In the genomic region with DNA sequence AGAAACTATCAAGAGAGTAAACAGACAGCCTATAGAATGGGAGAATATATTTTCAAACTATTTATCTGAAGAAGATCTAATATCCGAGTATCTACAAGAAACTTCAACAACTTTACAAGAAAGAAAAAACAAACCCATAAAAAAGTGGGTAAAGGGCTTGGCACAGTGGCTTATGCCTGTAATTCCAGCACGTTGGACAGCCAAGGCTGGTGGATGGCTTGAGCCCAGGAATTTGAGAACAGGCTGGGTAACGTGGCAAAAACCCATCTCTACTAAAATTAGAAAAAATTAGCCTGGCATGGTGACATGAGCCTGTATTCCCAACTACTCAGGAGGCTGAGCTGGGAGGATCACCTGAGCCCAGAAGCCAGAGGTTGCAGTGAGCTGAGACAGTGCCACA, we compare ENCODE assay signal across 28 cellular contexts. TPM values are rescaled to one million over a fixed set of nuclear protein-coding genes. Genes with fewer than 3 reads are reported as not detected.
"Had no signal": no experiment of that assay in that cellular context is flagged by ENCODE, and none has a peak within 500 bp of the region (broad histone marks: within the 10 kb centered on the region; RNA-seq: fewer than 3 reads in every experiment).

No MANE protein-coding gene starts in this region.

- H3K79me2 ChIP-seq: parathyroid adenoma had no signal

- H3K9ac ChIP-seq: neural progenitor cell, parathyroid adenoma had no signal

- H2AFZ ChIP-seq: neural progenitor cell, parathyroid adenoma had no signal

- H3K4me2 ChIP-seq: neural progenitor cell, smooth muscle cell had no signal

- H3K36me3 ChIP-seq: neural progenitor cell, ovary, right lobe of liver, spleen, suprapubic skin, tibial artery, transverse colon, upper lobe of left lung, vagina had no signal

- H3K9me3 ChIP-seq: ovary, psoas muscle, right lobe of liver, spleen, suprapubic skin, testis, tibial artery, transverse colon, upper lobe of left lung, vagina had no signal

- DNase-seq: natural killer cell; occipital lobe; ovary; psoas muscle; right cardiac atrium; right lobe of liver; spleen; stimulated activated CD4-positive, alpha-beta T cell treated with anti-CD3 and anti-CD28 coated beads, Interleukin-12 subunit alpha, Interleukin-12 subunit beta, amount 100 ng/mL, for 4 hours; stimulated activated CD4-positive, alpha-beta T cell treated with anti-CD3 and anti-CD28 coated beads, Interleukin-1b, Interleukin-23, amount 100 ng/mL, for 48 hours; stimulated activated CD4-positive, alpha-beta T cell treated with anti-CD3 and anti-CD28 coated beads, Interleukin-4, amount 100 ng/mL, for 1 hour; stimulated activated CD4-positive, alpha-beta T cell treated with anti-CD3 and anti-CD28 coated beads, Interleukin-4, amount 100 ng/mL, for 4 hours; stimulated activated CD8-positive, alpha-beta memory T cell treated with anti-CD3 and anti-CD28 coated beads, Interleukin-4, amount 100 ng/mL, for 48 hours; stimulated activated naive CD4-positive, alpha-beta T cell; stimulated activated naive CD8-positive, alpha-beta T cell treated with anti-CD3 and anti-CD28 coated beads, Interleukin-15, amount 100 ng/mL, for 72 hours; stimulated activated naive CD8-positive, alpha-beta T cell treated with anti-CD3 and anti-CD28 coated beads, Interleukin-15, Interleukin-2, amounts not matched to agents 100 U/mL and 50 U/mL, for 24 hours; substantia nigra; testis; tibial artery; transverse colon; upper lobe of left lung had no signal

- ATAC-seq: natural killer cell; psoas muscle; right cardiac atrium; right lobe of liver; stimulated activated memory B cell treated with anti-CD40 and anti-IgM and Interleukin-4, amounts not matched to agents 10 μg/mL and 1 μg/mL and 100 μg/mL, for 72 hours; stimulated activated naive CD8-positive, alpha-beta T cell treated with anti-CD3 and anti-CD28 coated beads, Interleukin-15, amount 100 ng/mL, for 72 hours; stimulated activated naive CD8-positive, alpha-beta T cell treated with anti-CD3 and anti-CD28 coated beads, Interleukin-15, Interleukin-2, amounts not matched to agents 100 U/mL and 50 U/mL, for 24 hours had no signal

- H3K27ac ChIP-seq: neural progenitor cell, ovary, parathyroid adenoma, psoas muscle, right lobe of liver, skin epidermis, spleen, suprapubic skin, testis, tibial artery, transverse colon, upper lobe of left lung, vagina had no signal

- H3K4me1 ChIP-seq: neural progenitor cell, parathyroid adenoma, psoas muscle, right lobe of liver, spleen, suprapubic skin, testis, tibial artery, transverse colon, upper lobe of left lung, vagina had no signal

- H3K4me3 ChIP-seq: neural progenitor cell, ovary, psoas muscle, right lobe of liver, skin epidermis, smooth muscle cell, spleen, suprapubic skin, testis, tibial artery, transverse colon, upper lobe of left lung, vagina had no signal

- H3K27me3 ChIP-seq: ovary, right lobe of liver, testis, tibial artery, upper lobe of left lung, vagina had no signal

RNA-seq across cellular contexts. Expression of a gene that starts 7.8 kb away (rescaled TPM):
- polyA plus RNA-seq: neural cell, ovary, psoas muscle, right cardiac atrium, smooth muscle cell, spleen had no signal

RNA-seq across cellular contexts. Expression of a gene that starts 45.6 kb away (rescaled TPM):
- polyA plus RNA-seq: neural cell, ovary, psoas muscle, right cardiac atrium, smooth muscle cell, spleen had no signal

RNA-seq across cellular contexts. Expression of a gene that starts 56.4 kb away (rescaled TPM):
- polyA plus RNA-seq: ovary, psoas muscle, right cardiac atrium, smooth muscle cell, spleen had no signal
